In the genomic region with DNA sequence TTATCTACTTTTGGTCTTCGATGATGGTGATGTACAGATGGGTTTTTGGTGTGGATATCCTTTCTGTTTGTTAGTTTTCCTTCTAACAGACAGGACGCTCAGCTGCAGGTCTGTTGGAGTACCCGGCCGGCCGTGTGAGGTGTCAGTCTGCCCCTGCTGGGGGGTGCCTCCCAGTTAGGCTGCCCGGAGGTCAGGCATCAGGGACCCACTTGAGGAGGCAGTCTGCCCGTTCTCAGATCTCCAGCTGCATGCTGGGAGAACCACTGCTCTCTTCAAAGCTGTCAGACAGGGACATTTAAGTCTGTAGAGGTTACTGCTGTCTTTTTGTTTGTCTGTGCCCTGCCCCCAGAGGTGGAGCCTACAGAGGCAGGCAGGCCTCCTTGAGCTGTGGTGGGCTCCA, we compare ENCODE assay signal across 1 cellular context.
TF ChIP-seq lines count a peak whose summit lies in the region.

No MANE protein-coding gene starts in this region.

TF ChIP-seq in K562, 482 proteins besides CTCF, POLR2A, EP300 and RAD21:
- TF ChIP-seq FOXA3 (CRISPR knock-in tag; conservative IDR thresholded peaks at IDR 0.05 in 1 of 2, IDR thresholded peaks at IDR 0.05 in 1 of 2), result peak in 1 of 2 experiments; percentile 70; a peak in 1 of 4 replicates
- TF ChIP-seq, protein P1, sequence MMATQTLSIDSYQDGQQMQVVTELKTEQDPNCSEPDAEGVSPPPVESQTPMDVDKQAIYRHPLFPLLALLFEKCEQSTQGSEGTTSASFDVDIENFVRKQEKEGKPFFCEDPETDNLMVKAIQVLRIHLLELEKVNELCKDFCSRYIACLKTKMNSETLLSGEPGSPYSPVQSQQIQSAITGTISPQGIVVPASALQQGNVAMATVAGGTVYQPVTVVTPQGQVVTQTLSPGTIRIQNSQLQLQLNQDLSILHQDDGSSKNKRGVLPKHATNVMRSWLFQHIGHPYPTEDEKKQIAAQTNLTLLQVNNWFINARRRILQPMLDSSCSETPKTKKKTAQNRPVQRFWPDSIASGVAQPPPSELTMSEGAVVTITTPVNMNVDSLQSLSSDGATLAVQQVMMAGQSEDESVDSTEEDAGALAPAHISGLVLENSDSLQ (IDR thresholded peaks at IDR 0.05), result 0 out of 2 replicates have a peak, but pooled peaks have one; percentile 24
TF ChIP-seq in K562: peak in this region for 2; not testable (repeated sequence) for 480.
